Comparison of ENCODE assay signal across 8 cellular contexts in the genomic region with DNA sequence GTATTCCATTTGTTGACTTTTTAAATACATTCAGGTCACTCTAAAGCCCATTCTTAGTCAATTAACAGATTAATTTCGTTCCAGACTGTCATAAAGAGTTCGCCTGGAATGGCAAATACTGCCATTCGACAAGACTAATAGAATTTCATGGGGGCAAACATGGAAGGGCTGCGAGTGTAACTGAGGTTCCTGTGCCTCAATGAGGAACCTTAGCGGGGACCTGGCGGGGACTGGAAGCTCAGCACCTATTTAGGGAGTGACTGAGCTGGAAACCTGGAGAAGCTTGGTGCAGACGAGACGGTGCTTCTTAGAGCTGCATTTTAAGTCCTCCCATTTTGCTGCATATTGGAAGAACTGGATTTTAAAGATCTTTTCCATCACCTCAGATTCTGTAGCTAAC. TPM values are rescaled to one million over a fixed set of nuclear protein-coding genes. Genes with fewer than 3 reads are reported as not detected.
DNase-seq lines count a peak whose midpoint lies in the region; ATAC-seq and TF ChIP-seq lines count a peak whose summit lies in the region.

No MANE protein-coding gene starts in this region.

- H3K4me3 ChIP-seq in AG10803 (ENCODE audit: low read length), result peak overlapping the region; percentile 82
- peak overlapping the region; percentile 80 for H3K4me3 ChIP-seq in coronary artery

- no peak overlapping the region for H3K27ac Mint-ChIP-seq in IgD-negative memory B cell
- peak overlapping the region in 1 of 6 donors; percentile 38 for H3K27ac Mint-ChIP-seq in naive B cell

- TF ChIP-seq CTCF in AG10803 (conservative IDR thresholded peaks at IDR 0.05; ENCODE audit: low read length) (no peak), coronary artery (IDR thresholded peaks at IDR 0.05) (no peak)

- H3K4me3 Mint-ChIP-seq in IgD-negative memory B cell (peak overlapping the region in 3 of 4 donors; percentile 20 to 78 (median 56)), naive B cell (peak overlapping the region in 6 of 8 donors; percentile 3 to 82 (median 74))

- H3K36me3 Mint-ChIP-seq in IgD-negative memory B cell (no peaks in the 10 kb centered on the region), naive B cell (peaks cover 0 to 13% of the 10 kb centered on the region in 2 donors)

- H3K27ac ChIP-seq in coronary artery, result peak overlapping the region; percentile 78 to 92

- peaks cover 0 to 4% (median 2%) of the 10 kb centered on the region in 3 donors for H3K9me3 Mint-ChIP-seq in IgD-negative memory B cell
- H3K9me3 Mint-ChIP-seq in naive B cell, result peaks cover 0 to 17% (median 3%) of the 10 kb centered on the region in 7 donors

- intact Hi-C loops in posterior vena cava (cut with DNase I), result loop anchor here (5.0 to 10.0 kb wide), 3 partner anchors 403 to 1120 kb away; no protein-coding TSS in a partner anchor

- H3K27me3 Mint-ChIP-seq in IgD-negative memory B cell (peaks cover 59% of the 10 kb centered on the region), naive B cell (peaks cover 65 to 76% (median 74%) of the 10 kb centered on the region in 3 donors)

- ATAC-seq in naive B cell (ENCODE audit: low read depth in 2 of 2) (no peak), HG03196 (IDR thresholded peaks at IDR 0.05; ENCODE audit: unreplicated experiment) (no peak), HG02938 (IDR thresholded peaks at IDR 0.05; ENCODE audit: unreplicated experiment) (no peak)

- DNase-seq in AG10803 (ENCODE audit: low read depth), result no peak
- DNase-seq in coronary artery (ENCODE audit: low spot score), result no peak
- no peak for DNase-seq in naive B cell
- no peak for DNase-seq in GM19240 (ENCODE audit: insufficient read length, low spot score)
- no peak for DNase-seq in posterior vena cava (ENCODE audit: low spot score)

- H3K4me1 Mint-ChIP-seq in IgD-negative memory B cell (peaks cover 14 to 30% (median 27%) of the 10 kb centered on the region in 3 donors), naive B cell (peaks cover 13 to 33% (median 28%) of the 10 kb centered on the region in 3 donors)

RNA-seq across cellular contexts. Expression of a gene that starts 3.4 kb away (rescaled TPM):
- 1.6 TPM for polyA plus RNA-seq in IgD-negative memory B cell
- 1 to 10 TPM in 1 of 6 donors, under 1 TPM in 5; 0.28 to 2.1 (median 0.66) TPM for polyA plus RNA-seq in naive B cell (ENCODE audit: low read depth in 6 of 6)
- 100 to 1,000 TPM; 453 to 516 TPM for total RNA-seq in posterior vena cava
